Comparison of ENCODE assay signal across 9 cellular contexts in the genomic region with DNA sequence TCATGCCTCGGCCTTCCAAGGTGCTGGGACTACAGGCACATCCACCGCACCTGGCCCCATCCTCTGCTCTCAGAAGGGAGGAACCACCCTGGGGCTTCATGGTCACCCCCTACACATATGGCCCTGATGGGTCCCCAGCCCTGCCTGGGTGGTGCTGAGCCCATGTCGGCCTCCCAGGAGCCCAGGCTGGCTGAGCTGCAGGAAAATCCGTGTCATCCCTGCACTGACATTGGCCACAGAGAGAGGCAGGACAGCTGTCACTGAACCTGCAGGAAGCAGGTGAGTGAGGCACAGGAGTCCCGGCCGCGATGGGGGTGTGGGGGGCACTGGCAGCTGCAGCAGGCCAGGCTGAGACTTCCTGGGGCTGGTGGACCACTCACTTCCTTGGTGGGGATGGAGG. TPM values are rescaled to one million over a fixed set of nuclear protein-coding genes. Genes with fewer than 3 reads are reported as not detected.
"Had no signal": no experiment of that assay in that cellular context is flagged by ENCODE, and none has a peak within 500 bp of the region (broad histone marks: within the 10 kb centered on the region; RNA-seq: fewer than 3 reads in every experiment).

No MANE protein-coding gene starts in this region.

- FAIRE-seq: astrocyte had no signal

- DNase-seq: NCI-H2107, SIG-M5 had no signal

RNA-seq across cellular contexts. Expression of a gene that starts 8.0 kb away (rescaled TPM):
- total RNA-seq: activated B cell treated with CpG ODN at 0.5 μM for 24 hours; activated CD4-positive, alpha-beta T cell treated with anti-CD3 and anti-CD28 coated beads, Interleukin-2, amount 10 ng/mL, durations not matched to agents 24 days and 14 days; activated CD8-positive, alpha-beta memory T cell treated with anti-CD3 and anti-CD28 coated beads, Interleukin-2, amount 10 ng/mL, durations not matched to agents 7 days and 5 days; activated naive CD4-positive, alpha-beta T cell treated with anti-CD3 and anti-CD28 coated beads for 36 hours; astrocyte; OCI-LY7; RPMI7951 had no signal
